Comparison of ENCODE assay signal across 15 cellular contexts in genomic region chr6:137001977-137002302, GRCh38. TPM values are rescaled to one million over a fixed set of nuclear protein-coding genes. Genes with fewer than 3 reads are reported as not detected.
"Had no signal": no experiment of that assay in that cellular context is flagged by ENCODE, and none has a peak within 500 bp of the region (broad histone marks: within the 10 kb centered on the region; RNA-seq: fewer than 3 reads in every experiment).

No MANE protein-coding gene starts in this region.

- ATAC-seq: activated CD4-positive, alpha-beta T cell treated with anti-CD3 and anti-CD28 coated beads for 36 hours had no signal

- DNase-seq: activated CD4-positive, alpha-beta memory T cell treated with anti-CD3 and anti-CD28 coated beads, Interleukin-2, amount 10 ng/mL, durations not matched to agents 7 days and 5 days; activated CD4-positive, alpha-beta T cell treated with anti-CD3 and anti-CD28 coated beads for 36 hours; activated gamma-delta T cell treated with Interleukin-2 at 50 U/mL for 16 hours; activated naive CD8-positive, alpha-beta T cell treated with anti-CD3 and anti-CD28 coated beads, Interleukin-2, amount 10 ng/mL, durations not matched to agents 7 days and 5 days; activated T-cell treated with anti-CD3 and anti-CD28 coated beads, Interleukin-2, amount 50 U/mL, for 48 hours; anterior cingulate cortex; kidney; retina; stimulated activated CD4-positive, alpha-beta T cell treated with anti-CD3 and anti-CD28 coated beads, Interleukin-15, amount 100 ng/mL, for 24 hours; tibial artery; uterus had no signal

- H3K27ac ChIP-seq: breast epithelium, esophagus muscularis mucosa, parathyroid adenoma, tibial artery, uterus had no signal

- H3K27ac Mint-ChIP-seq: activated CD4-positive, alpha-beta memory T cell treated with anti-CD3 and anti-CD28 coated beads, Interleukin-2, amount 10 ng/mL, durations not matched to agents 7 days and 5 days; activated CD4-positive, alpha-beta T cell treated with anti-CD3 and anti-CD28 coated beads for 36 hours; activated naive CD8-positive, alpha-beta T cell treated with anti-CD3 and anti-CD28 coated beads, Interleukin-2, amount 10 ng/mL, durations not matched to agents 7 days and 5 days had no signal

- H3K4me3 Mint-ChIP-seq: activated CD4-positive, alpha-beta memory T cell treated with anti-CD3 and anti-CD28 coated beads, Interleukin-2, amount 10 ng/mL, durations not matched to agents 7 days and 5 days; activated CD4-positive, alpha-beta T cell treated with anti-CD3 and anti-CD28 coated beads for 36 hours; activated naive CD8-positive, alpha-beta T cell treated with anti-CD3 and anti-CD28 coated beads, Interleukin-2, amount 10 ng/mL, durations not matched to agents 7 days and 5 days; neural crest cell had no signal

- H3K4me1 ChIP-seq: breast epithelium, esophagus muscularis mucosa, parathyroid adenoma, tibial artery, uterus had no signal

- H3K36me3 Mint-ChIP-seq: activated naive CD8-positive, alpha-beta T cell treated with anti-CD3 and anti-CD28 coated beads, Interleukin-2, amount 10 ng/mL, durations not matched to agents 7 days and 5 days had no signal

- H3K9me3 Mint-ChIP-seq: activated CD4-positive, alpha-beta memory T cell treated with anti-CD3 and anti-CD28 coated beads, Interleukin-2, amount 10 ng/mL, durations not matched to agents 7 days and 5 days; activated naive CD8-positive, alpha-beta T cell treated with anti-CD3 and anti-CD28 coated beads, Interleukin-2, amount 10 ng/mL, durations not matched to agents 7 days and 5 days; neural crest cell had no signal

- H3K9ac ChIP-seq: parathyroid adenoma had no signal

- H3K9me3 ChIP-seq: breast epithelium, esophagus muscularis mucosa, tibial artery, uterus had no signal

- H3K36me3 ChIP-seq: breast epithelium, esophagus muscularis mucosa, uterus had no signal

- H3K4me1 Mint-ChIP-seq: activated CD4-positive, alpha-beta memory T cell treated with anti-CD3 and anti-CD28 coated beads, Interleukin-2, amount 10 ng/mL, durations not matched to agents 7 days and 5 days; activated CD4-positive, alpha-beta T cell treated with anti-CD3 and anti-CD28 coated beads for 36 hours; activated naive CD8-positive, alpha-beta T cell treated with anti-CD3 and anti-CD28 coated beads, Interleukin-2, amount 10 ng/mL, durations not matched to agents 7 days and 5 days had no signal

- H3K27me3 ChIP-seq: breast epithelium, esophagus muscularis mucosa, uterus had no signal

- H3K4me3 ChIP-seq: breast epithelium, esophagus muscularis mucosa, tibial artery, uterus had no signal

RNA-seq across cellular contexts. Expression of gene IL20RA, which starts 42.8 kb away (rescaled TPM):
- total RNA-seq: activated CD4-positive, alpha-beta memory T cell treated with anti-CD3 and anti-CD28 coated beads, Interleukin-2, amount 10 ng/mL, durations not matched to agents 7 days and 5 days; activated CD4-positive, alpha-beta T cell treated with anti-CD3 and anti-CD28 coated beads for 36 hours; activated naive CD8-positive, alpha-beta T cell treated with anti-CD3 and anti-CD28 coated beads, Interleukin-2, amount 10 ng/mL, durations not matched to agents 7 days and 5 days; neural crest cell had no signal
